In genomic region chr17:46730026-46730425, GRCh38 we compare ENCODE assay signal across 11 cellular contexts.
DNase-seq lines count a peak whose midpoint lies in the region; ATAC-seq, FAIRE-seq and TF ChIP-seq lines count a peak whose summit lies in the region.
"Had no signal": no experiment of that assay in that cellular context is flagged by ENCODE, and none has a peak within 500 bp of the region (broad histone marks: within the 10 kb centered on the region; RNA-seq: fewer than 3 reads in every experiment).

No MANE protein-coding gene starts in this region.

- ATAC-seq in K562, result no peak
- no peak for ATAC-seq in HG02623 (IDR thresholded peaks at IDR 0.05; ENCODE audit: unreplicated experiment)

- H3K9me3 ChIP-seq in K562 (replicated peaks; ENCODE audit: control insufficient read depth, insufficient read depth, low read depth, low read length) (no peaks in the 10 kb centered on the region), keratinocyte (ENCODE audit: control insufficient read depth, low read depth, low read length) (no peaks in the 10 kb centered on the region)
- H3K9me3 ChIP-seq: BLaER1 treated with 17β-estradiol and CSF1 and Interleukin-3, amounts not matched to agents 10 nM and 100 nM had no signal

- H3K36me3 Mint-ChIP-seq in immature natural killer cell, result peaks cover 9 to 42% (median 23%) of the 10 kb centered on the region in 3 donors
- peaks cover 5% of the 10 kb centered on the region for H3K36me3 Mint-ChIP-seq in T-helper 2 cell treated with Interferon-gamma antibody and Interleukin-4, amounts not matched to agents 5 μg/mL and 100 μg/mL, for 36 hours (ENCODE audit: low read depth)

- TF ChIP-seq CTCF in K562 (IDR thresholded peaks at IDR 0.05 in 2 of 3, conservative IDR thresholded peaks at IDR 0.05 in 1 of 3; ENCODE audit: insufficient read depth in 2 of 3, low read depth in 1 of 3, low read length in 3 of 3), result no peak
- TF ChIP-seq CTCF in keratinocyte (optimal IDR thresholded peaks at IDR 0.05 in 1 of 3, IDR thresholded peaks at IDR 0.05 in 1 of 3, conservative IDR thresholded peaks at IDR 0.05 in 1 of 3; ENCODE audit: extremely low read depth in 1 of 3, insufficient read depth in 2 of 3, low read length in 3 of 3), result no peak

- no peak for DNase-seq in K562 (ENCODE audit: extremely low read depth in 1 of 4, low spot score in 3 of 4)
- DNase-seq in keratinocyte (ENCODE audit: low read depth, low spot score), result no peak
- no peak for DNase-seq in immature natural killer cell
- DNase-seq in T-helper 2 cell treated with Interferon-gamma antibody and Interleukin-4, amounts not matched to agents 5 μg/mL and 100 μg/mL, for 36 hours (ENCODE audit: low spot score), result no peak
- DNase-seq: CD4-positive, CD25-positive, alpha-beta regulatory T cell; HCEC 1CT; HFFc6 had no signal

- H3K36me3 ChIP-seq in K562 (ENCODE audit: control insufficient read depth, insufficient read depth, low read length) (peaks cover 29% of the 10 kb centered on the region), keratinocyte (ENCODE audit: control insufficient read depth in 2 of 2, extremely low read depth in 1 of 2, insufficient read depth in 2 of 2, low read length in 2 of 2) (peaks cover 0 to 7% of the 10 kb centered on the region in 2 experiments)

- in situ Hi-C loops in K562 (cut with MboI), result no loop called here

- no peaks in the 10 kb centered on the region for H3K9me3 Mint-ChIP-seq in immature natural killer cell
- no peaks in the 10 kb centered on the region for H3K9me3 Mint-ChIP-seq in T-helper 2 cell treated with Interferon-gamma antibody and Interleukin-4, amounts not matched to agents 5 μg/mL and 100 μg/mL, for 36 hours
- H3K9me3 Mint-ChIP-seq: CD4-positive, CD25-positive, alpha-beta regulatory T cell; HFFc6 had no signal

- no peak overlapping the region for H3K4me3 Mint-ChIP-seq in immature natural killer cell
- no peak overlapping the region for H3K4me3 Mint-ChIP-seq in T-helper 2 cell treated with Interferon-gamma antibody and Interleukin-4, amounts not matched to agents 5 μg/mL and 100 μg/mL, for 36 hours
- H3K4me3 Mint-ChIP-seq: CD4-positive, CD25-positive, alpha-beta regulatory T cell; HFFc6 had no signal

- POLR2A ChIA-PET in K562 (lab: Yijun Ruan, JAX), result no interaction called here

- H3K79me2 ChIP-seq in K562 (ENCODE audit: control insufficient read depth, insufficient read depth, low read length) (no peaks in the 10 kb centered on the region), keratinocyte (ENCODE audit: control insufficient read depth, insufficient read depth, low read length) (no peaks in the 10 kb centered on the region)

- H3K9me1 ChIP-seq in K562 (ENCODE audit: control insufficient read depth, insufficient read depth, low read length), result no peaks in the 10 kb centered on the region
- H3K9me1 ChIP-seq in keratinocyte (ENCODE audit: control insufficient read depth, extremely low read depth, insufficient read depth, low read length), result peaks cover 3% of the 10 kb centered on the region

- WGBS in K562 (ENCODE audit: insufficient coverage, low coverage, missing lambda C conversion rate), result 84% methylated on average over 2 of the region's 2 CpGs

- no peak for TF ChIP-seq RAD21 in K562 (CRISPR knock-in tag; conservative IDR thresholded peaks at IDR 0.05 in 1 of 2, IDR thresholded peaks at IDR 0.05 in 1 of 2)

- no peaks in the 10 kb centered on the region for H3K4me1 Mint-ChIP-seq in immature natural killer cell
- no peaks in the 10 kb centered on the region for H3K4me1 Mint-ChIP-seq in T-helper 2 cell treated with Interferon-gamma antibody and Interleukin-4, amounts not matched to agents 5 μg/mL and 100 μg/mL, for 36 hours (ENCODE audit: low read depth)

- H3K27ac ChIP-seq in K562 (ENCODE audit: extremely low read depth, low read depth, low read length) (no peak overlapping the region), keratinocyte (ENCODE audit: control insufficient read depth, insufficient read depth, low read length) (peak overlapping the region; percentile 70)
- H3K27ac ChIP-seq: BLaER1 treated with 17β-estradiol and CSF1 and Interleukin-3, amounts not matched to agents 10 nM and 100 nM; HL-60 had no signal

- no peak overlapping the region for H2AFZ ChIP-seq in K562 (ENCODE audit: low read depth, low read length)
- H2AFZ ChIP-seq in keratinocyte (ENCODE audit: control insufficient read depth, low read length), result no peak overlapping the region

- intact Hi-C loops in K562 (cut with micrococcal nuclease), result no loop called here

- no peak overlapping the region for H3K4me2 ChIP-seq in K562 (ENCODE audit: insufficient read depth, low read length)
- peak overlapping the region; percentile 59 for H3K4me2 ChIP-seq in keratinocyte (ENCODE audit: control insufficient read depth, extremely low read depth, insufficient read depth, low read depth, low read length)
- H3K4me2 ChIP-seq: BLaER1 treated with 17β-estradiol and CSF1 and Interleukin-3, amounts not matched to agents 10 nM and 100 nM had no signal

- H3K4me3 ChIP-seq in K562 (no peak overlapping the region), keratinocyte (ENCODE audit: control insufficient read depth in 2 of 3, extremely low read depth in 1 of 3, insufficient read depth in 2 of 3, low read depth in 1 of 3, low read length in 3 of 3) (no peak overlapping the region)
- H3K4me3 ChIP-seq: BLaER1 treated with 17β-estradiol and CSF1 and Interleukin-3, amounts not matched to agents 10 nM and 100 nM had no signal

- H4K20me1 ChIP-seq in K562 (replicated peaks; ENCODE audit: control insufficient read depth, insufficient read depth, low read length), result no peaks in the 10 kb centered on the region
- H4K20me1 ChIP-seq in keratinocyte (ENCODE audit: control insufficient read depth, extremely low read depth, insufficient read depth, low read length), result no peaks in the 10 kb centered on the region
- H4K20me1 ChIP-seq: BLaER1 treated with 17β-estradiol and CSF1 and Interleukin-3, amounts not matched to agents 10 nM and 100 nM had no signal

- no peak for TF ChIP-seq POLR2A in K562 (conservative IDR thresholded peaks at IDR 0.05)

- BruUV-seq in K562 (replicated peaks; lab: Mats Ljungman, UMichigan), result no TSS peak

- no peaks in the 10 kb centered on the region for H3K27me3 Mint-ChIP-seq in immature natural killer cell (ENCODE audit: low read depth in 3 of 3)
- H3K27me3 Mint-ChIP-seq in T-helper 2 cell treated with Interferon-gamma antibody and Interleukin-4, amounts not matched to agents 5 μg/mL and 100 μg/mL, for 36 hours (ENCODE audit: low read depth), result no peaks in the 10 kb centered on the region
- H3K27me3 Mint-ChIP-seq: CD4-positive, CD25-positive, alpha-beta regulatory T cell had no signal

- FAIRE-seq in G401.6 (lab: Jason Lieb, UNC) (peak; percentile 84), K562 (lab: Jason Lieb, UNC) (no peak), keratinocyte (lab: Jason Lieb, UNC) (no peak)

- H3K27me3 ChIP-seq in K562 (ENCODE audit: control insufficient read depth in 2 of 2, insufficient read depth in 2 of 2, low read length in 2 of 2), result no peaks in the 10 kb centered on the region
- H3K27me3 ChIP-seq in keratinocyte (ENCODE audit: control insufficient read depth, extremely low read depth, insufficient read depth, low read length), result no peaks in the 10 kb centered on the region
- H3K27me3 ChIP-seq: BLaER1 treated with 17β-estradiol and CSF1 and Interleukin-3, amounts not matched to agents 10 nM and 100 nM had no signal

- H3K4me1 ChIP-seq in K562 (replicated peaks in 1 of 2; ENCODE audit: control insufficient read depth in 2 of 2, insufficient read depth in 2 of 2, low read length in 2 of 2), result peaks cover 0 to 3% of the 10 kb centered on the region in 2 experiments; a peak in 1 of 5 replicates
- H3K4me1 ChIP-seq in keratinocyte (ENCODE audit: control insufficient read depth, extremely low read depth, insufficient read depth, low read length), result peaks cover 86% of the 10 kb centered on the region
- H3K4me1 ChIP-seq: BLaER1 treated with 17β-estradiol and CSF1 and Interleukin-3, amounts not matched to agents 10 nM and 100 nM had no signal

- no peak overlapping the region for H3K9ac ChIP-seq in K562 (ENCODE audit: insufficient read depth in 1 of 2, low read depth in 2 of 2, low read length in 2 of 2)
- H3K9ac ChIP-seq in keratinocyte (ENCODE audit: control insufficient read depth, extremely low read depth, insufficient read depth, low read length), result no peak overlapping the region
- H3K9ac ChIP-seq: BLaER1 treated with 17β-estradiol and CSF1 and Interleukin-3, amounts not matched to agents 10 nM and 100 nM had no signal

- no peak for TF ChIP-seq EP300 in K562 (IDR thresholded peaks at IDR 0.05; ENCODE audit: low read length)

- CTCF ChIA-PET in K562 (lab: Yijun Ruan, JAX; ENCODE audit: low intra/inter-chr PET ratio), result no interaction called here

- dilution Hi-C loops in keratinocyte (cut with MboI; ENCODE audit: extremely low pct_ligation_motif_present, low sequenced_read_pairs), result no loop called here

- no peak overlapping the region for H3K27ac Mint-ChIP-seq in immature natural killer cell
- H3K27ac Mint-ChIP-seq in T-helper 2 cell treated with Interferon-gamma antibody and Interleukin-4, amounts not matched to agents 5 μg/mL and 100 μg/mL, for 36 hours, result no peak overlapping the region
- H3K27ac Mint-ChIP-seq: CD4-positive, CD25-positive, alpha-beta regulatory T cell; HFFc6 had no signal

TF ChIP-seq in K562, 482 proteins besides CTCF, POLR2A, EP300 and RAD21:
- TF ChIP-seq PKNOX1 (IDR thresholded peaks at IDR 0.05) (no peak), YY1 (IDR thresholded peaks at IDR 0.05; ENCODE audit: borderline replicate concordance in 1 of 3, control insufficient read depth in 1 of 3, extremely low read depth in 1 of 3, insufficient read depth in 3 of 3, insufficient read length in 1 of 3, insufficient replicate concordance in 2 of 3, low read depth in 1 of 3, low read length in 2 of 3) (no peak), MAFG (tag; conservative IDR thresholded peaks at IDR 0.05) (peak; percentile 54), MAFF (IDR thresholded peaks at IDR 0.05; ENCODE audit: low read length) (peak; percentile 17; the same call in 1 of the 2 replicates), MAFK (IDR thresholded peaks at IDR 0.05; ENCODE audit: low read length) (peak; percentile 40; the same call in 1 of the 2 replicates), ZNF316 (IDR thresholded peaks at IDR 0.05) (peak; percentile 93), C11orf30 (IDR thresholded peaks at IDR 0.05; ENCODE audit: low read depth) (peak; percentile 79)
TF ChIP-seq in K562: peak in this region for 5.
